Comparison of ENCODE assay signal across 11 cellular contexts in the genomic region with DNA sequence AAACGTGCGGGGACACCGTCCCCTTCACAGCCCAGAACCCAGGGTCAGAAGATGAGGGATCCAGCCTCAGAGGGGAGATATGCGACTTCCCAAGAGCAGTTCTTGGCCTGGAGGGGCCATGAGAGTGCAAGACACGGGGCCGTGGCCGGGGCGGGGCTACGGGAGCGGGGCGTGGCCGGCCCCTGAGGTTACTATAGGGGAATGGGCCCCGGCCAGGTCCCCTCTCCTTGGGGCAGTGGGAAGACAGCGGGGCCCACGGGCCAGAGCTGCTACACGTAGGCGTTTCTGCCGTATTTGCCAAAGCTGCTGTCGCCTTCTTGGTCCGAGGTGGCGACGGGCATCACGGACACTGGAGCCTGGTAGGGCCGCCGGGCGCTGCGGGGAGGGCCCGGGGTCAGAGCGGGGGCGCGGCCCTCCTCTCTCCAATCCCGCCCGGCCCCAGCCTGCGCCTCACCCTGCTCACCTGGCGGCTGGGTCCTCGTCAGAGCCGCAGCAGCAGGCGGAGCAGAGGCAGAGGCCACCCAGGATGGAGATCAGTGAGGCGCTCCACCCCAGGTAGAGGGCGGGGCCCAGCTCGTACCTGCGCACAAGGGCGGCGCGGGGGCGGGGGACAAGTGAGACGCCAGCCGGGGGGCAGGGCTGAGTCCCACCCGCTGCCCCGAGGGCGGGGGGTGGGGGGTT. TPM values are rescaled to one million over a fixed set of nuclear protein-coding genes. Genes with fewer than 3 reads are reported as not detected.
A peak's percentile ranks its signal among the peaks of the same experiment; 100 is the strongest.
DNase-seq lines count a peak whose midpoint lies in the region; ATAC-seq and TF ChIP-seq lines count a peak whose summit lies in the region.
"Had no signal": no experiment of that assay in that cellular context is flagged by ENCODE, and none has a peak within 500 bp of the region (broad histone marks: within the 10 kb centered on the region; RNA-seq: fewer than 3 reads in every experiment).

No MANE protein-coding gene starts in this region.

- H3K4me3 ChIP-seq in effector memory CD4-positive, alpha-beta T cell (ENCODE audit: insufficient read depth, low read depth, low read length, poor library complexity, severe bottlenecking) = no peak overlapping the region

- peaks cover 4% of the 10 kb centered on the region for H3K36me3 ChIP-seq in effector memory CD4-positive, alpha-beta T cell (ENCODE audit: control insufficient read depth, insufficient read depth, low read length)

- no peaks in the 10 kb centered on the region for H3K27me3 ChIP-seq in effector memory CD4-positive, alpha-beta T cell (replicated peaks; ENCODE audit: control insufficient read depth, insufficient read depth, low read length, poor library complexity, severe bottlenecking)

- no peaks in the 10 kb centered on the region for H3K9me3 ChIP-seq in effector memory CD4-positive, alpha-beta T cell (ENCODE audit: control insufficient read depth, low read length)

- H3K4me1 ChIP-seq in effector memory CD4-positive, alpha-beta T cell (ENCODE audit: control insufficient read depth, insufficient read depth, low read length, poor library complexity, severe bottlenecking) = no peaks in the 10 kb centered on the region

- no peak overlapping the region for H3K27ac ChIP-seq in effector memory CD4-positive, alpha-beta T cell (ENCODE audit: insufficient read depth, low read length, poor library complexity, severe bottlenecking)

- DNase-seq in DMS53 treated with DMSO at 0.1 percent for 48 hours (lab: John Stamatoyannopoulos, UW; ENCODE audit: unreplicated experiment) (peak; percentile 84), NCI-H510A treated with DMSO at 0.1 percent for 48 hours (lab: John Stamatoyannopoulos, UW) (peak; percentile 62), erythroblast (lab: John Stamatoyannopoulos, UW) (peak; percentile 31 to 52), nucleus accumbens (lab: John Stamatoyannopoulos, UW) (peak in 36 of 56 donors; percentile 2 to 83 (median 46)), mesenteric fat pad (ENCODE audit: low spot score) (no peak)
- no peak for DNase-seq in effector memory CD4-positive, alpha-beta T cell
- DNase-seq: activated naive CD4-positive, alpha-beta T cell treated with anti-CD3 and anti-CD28 coated beads, Interleukin-2, amount 50 U/mL, for 16 hours; GDM1; midbrain had no signal

- ATAC-seq in HG03432 (IDR thresholded peaks at IDR 0.05; ENCODE audit: unreplicated experiment) (no peak), GM19324 (IDR thresholded peaks at IDR 0.05; ENCODE audit: low FRiP score, unreplicated experiment) (no peak)

- TF ChIP-seq POLR2A in erythroblast (IDR thresholded peaks at IDR 0.05; ENCODE audit: low read length) = no peak

RNA-seq across cellular contexts. Expression of gene CLDN15, which starts 5.3 kb away (rescaled TPM):
- 13.3 TPM for total RNA-seq in mesenteric fat pad

RNA-seq across cellular contexts. Expression of gene FIS1, which starts 12.6 kb away (rescaled TPM):
- total RNA-seq in mesenteric fat pad = 219 TPM

RNA-seq across cellular contexts. Expression of gene ZNHIT1, which starts 14.3 kb away (rescaled TPM):
- total RNA-seq in mesenteric fat pad = 74.8 TPM

RNA-seq across cellular contexts. Expression of gene PLOD3, which starts 14.9 kb away (rescaled TPM):
- total RNA-seq in mesenteric fat pad = 74.3 TPM

RNA-seq across cellular contexts. Expression of gene MOGAT3, which starts 31.4 kb away (rescaled TPM):
- total RNA-seq in mesenteric fat pad = not detected

Comparison
In these comparisons a context has a peak if more than half of its experiments do, and no peak if none do; other contexts are left out.
1. DNase-seq: peak in DMS53 treated with DMSO at 0.1 percent for 48 hours (single experiment), NCI-H510A treated with DMSO at 0.1 percent for 48 hours (single experiment), erythroblast (2 of 2) and nucleus accumbens (36 of 56); none in effector memory CD4-positive, alpha-beta T cell (0 of 3) and mesenteric fat pad (single experiment).